7 cellular contexts compared by ENCODE assay signal in the genomic region with DNA sequence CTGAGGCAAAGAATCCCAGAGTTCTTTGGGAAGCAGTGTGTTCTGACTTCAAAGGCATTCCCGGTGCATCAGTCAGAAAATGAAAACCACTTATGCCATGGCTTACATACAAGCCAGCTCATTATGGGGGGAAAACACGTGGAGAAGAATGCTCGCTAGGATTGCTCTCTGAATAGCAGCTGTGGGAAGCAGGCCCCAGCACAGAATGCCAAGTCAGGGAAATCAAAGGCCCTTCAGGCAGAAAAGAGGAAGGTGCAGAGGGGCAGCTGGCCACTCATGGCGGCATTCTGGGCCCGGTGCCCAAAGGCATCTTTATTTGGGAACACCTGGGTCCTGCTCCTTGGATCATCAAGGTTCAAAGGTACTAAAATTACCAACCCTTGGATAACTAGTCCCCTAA.
DNase-seq lines count a peak whose midpoint lies in the region; ATAC-seq, FAIRE-seq and TF ChIP-seq lines count a peak whose summit lies in the region.
"Not testable (repeated sequence)": the region's sequence is repeated elsewhere in the genome, so short reads cannot be mapped to it uniquely, and the experiment has no call there.

No MANE protein-coding gene starts in this region.

- H3F3A ChIP-seq in PC-3 (ENCODE audit: low read length, unreplicated experiment) = not testable (repeated sequence)

- TF ChIP-seq EP300 in K562 (IDR thresholded peaks at IDR 0.05; ENCODE audit: low read length); gastroesophageal sphincter (IDR thresholded peaks at IDR 0.05): not testable (repeated sequence)

- TF ChIP-seq CTCF in A673 (conservative IDR thresholded peaks at IDR 0.05; ENCODE audit: low read depth, low read length); PC-3 (conservative IDR thresholded peaks at IDR 0.05; ENCODE audit: low read depth, low read length); K562 (IDR thresholded peaks at IDR 0.05 in 2 of 3, conservative IDR thresholded peaks at IDR 0.05 in 1 of 3; ENCODE audit: insufficient read depth in 2 of 3, low read depth in 1 of 3, low read length in 3 of 3); gastroesophageal sphincter (IDR thresholded peaks at IDR 0.05); heart right ventricle (IDR thresholded peaks at IDR 0.05); left lung (IDR thresholded peaks at IDR 0.05); upper lobe of right lung (IDR thresholded peaks at IDR 0.05): not testable (repeated sequence)

- not testable (repeated sequence) for H3K9me3 ChIP-seq in A673 (ENCODE audit: low read depth, low read length, poor library complexity, severe bottlenecking); PC-3 (ENCODE audit: low read length); K562 (replicated peaks; ENCODE audit: control insufficient read depth, insufficient read depth, low read depth, low read length); gastroesophageal sphincter; heart right ventricle; left lung; upper lobe of right lung

- H3K36me3 ChIP-seq in A673 (ENCODE audit: insufficient read depth, low read length, poor library complexity, severe bottlenecking); PC-3 (ENCODE audit: low read depth, low read length); K562 (ENCODE audit: control insufficient read depth, insufficient read depth, low read length); gastroesophageal sphincter; heart right ventricle; left lung; upper lobe of right lung: not testable (repeated sequence)

- TF ChIP-seq POLR2A in K562 (conservative IDR thresholded peaks at IDR 0.05); gastroesophageal sphincter (IDR thresholded peaks at IDR 0.05): not testable (repeated sequence)

- not testable (repeated sequence) for H3K9ac ChIP-seq in PC-3 (ENCODE audit: low read length); K562 (ENCODE audit: insufficient read depth in 1 of 2, low read depth in 2 of 2, low read length in 2 of 2)

- not testable (repeated sequence) for TF ChIP-seq RAD21 in K562 (CRISPR knock-in tag; conservative IDR thresholded peaks at IDR 0.05 in 1 of 2, IDR thresholded peaks at IDR 0.05 in 1 of 2)

- POLR2A ChIA-PET in A673 (lab: Charles Lee; ENCODE audit: low non-redundant PET); PC-3 (lab: Charles Lee; ENCODE audit: unreplicated experiment); K562 (lab: Yijun Ruan, JAX): not testable (repeated sequence)

- intact Hi-C loops in A673 (cut with micrococcal nuclease; ENCODE audit: unreplicated experiment); PC-3 (cut with micrococcal nuclease); K562 (cut with micrococcal nuclease); heart right ventricle (cut with DNase I); left lung (cut with DNase I); upper lobe of right lung (cut with DNase I): not testable (repeated sequence)

- FAIRE-seq in K562 (lab: Jason Lieb, UNC) = not testable (repeated sequence)

- not testable (repeated sequence) for H3K4me3 ChIP-seq in A673 (ENCODE audit: low read depth, low read length, poor library complexity, severe bottlenecking); PC-3 (ENCODE audit: low read length); K562; gastroesophageal sphincter; heart right ventricle; left lung; upper lobe of right lung

- in situ Hi-C loops in K562 (cut with MboI) = not testable (repeated sequence)

- not testable (repeated sequence) for H3K4me1 ChIP-seq in A673 (ENCODE audit: insufficient read depth, low read length, poor library complexity, severe bottlenecking); PC-3 (ENCODE audit: insufficient read depth, low read length); K562 (replicated peaks in 1 of 2; ENCODE audit: control insufficient read depth in 2 of 2, insufficient read depth in 2 of 2, low read length in 2 of 2); gastroesophageal sphincter; heart right ventricle; left lung; upper lobe of right lung

- not testable (repeated sequence) for DNase-seq in A673 (ENCODE audit: low spot score); PC-3; K562 (ENCODE audit: extremely low read depth in 1 of 4, low spot score in 3 of 4); heart right ventricle; left lung; upper lobe of right lung

- CTCF ChIA-PET in A673 (lab: Charles Lee); PC-3 (lab: Charles Lee); K562 (lab: Yijun Ruan, JAX; ENCODE audit: low intra/inter-chr PET ratio): not testable (repeated sequence)

- ATAC-seq in PC-3, K562: not testable (repeated sequence)
- ATAC-seq in gastroesophageal sphincter (peak; percentile 21), heart right ventricle (peak in 7 of 8 donors; percentile 42 to 63 (median 60)), left lung (peak; percentile 60), upper lobe of right lung (peak; percentile 48)

- not testable (repeated sequence) for H3K27ac ChIP-seq in A673 (ENCODE audit: low read depth, low read length, poor library complexity, severe bottlenecking); PC-3 (ENCODE audit: low read length); K562 (ENCODE audit: extremely low read depth, low read depth, low read length); gastroesophageal sphincter; heart right ventricle; left lung; upper lobe of right lung

- BruUV-seq in A673 (replicated peaks; lab: Mats Ljungman, UMichigan) (TSS peak; percentile 26), PC-3 (replicated peaks; lab: Mats Ljungman, UMichigan) (TSS peak; percentile 31), K562 (replicated peaks; lab: Mats Ljungman, UMichigan) (TSS peak; percentile 70)

- H3K27me3 ChIP-seq in A673 (replicated peaks; ENCODE audit: insufficient read depth, low read depth, low read length, poor library complexity); PC-3 (ENCODE audit: low read length); K562 (ENCODE audit: control insufficient read depth in 2 of 2, insufficient read depth in 2 of 2, low read length in 2 of 2); gastroesophageal sphincter; heart right ventricle; left lung; upper lobe of right lung: not testable (repeated sequence)

- not testable (repeated sequence) for H3K9me2 ChIP-seq in PC-3 (replicated peaks; ENCODE audit: low read length)

- not testable (repeated sequence) for H2AFZ ChIP-seq in PC-3 (ENCODE audit: low read length); K562 (ENCODE audit: low read depth, low read length)

- H3K79me2 ChIP-seq in PC-3 (ENCODE audit: low read length); K562 (ENCODE audit: control insufficient read depth, insufficient read depth, low read length): not testable (repeated sequence)

- H3K9me1 ChIP-seq in K562 (ENCODE audit: control insufficient read depth, insufficient read depth, low read length) = not testable (repeated sequence)

- H4K20me1 ChIP-seq in PC-3 (ENCODE audit: low read length); K562 (replicated peaks; ENCODE audit: control insufficient read depth, insufficient read depth, low read length): not testable (repeated sequence)

- H3K4me2 ChIP-seq in PC-3 (ENCODE audit: low read length); K562 (ENCODE audit: insufficient read depth, low read length): not testable (repeated sequence)

- no CpG with 5 or more reads among the region's 5 CpGs for WGBS in K562 (ENCODE audit: insufficient coverage, low coverage, missing lambda C conversion rate)
- no CpG with 5 or more reads among the region's 5 CpGs for WGBS in gastroesophageal sphincter (ENCODE audit: low coverage in 1 of 2), 2 donors
- no CpG with 5 or more reads among the region's 5 CpGs for WGBS in heart right ventricle, 2 donors
